Comparison of ENCODE assay signal across 8 cellular contexts in the genomic region with DNA sequence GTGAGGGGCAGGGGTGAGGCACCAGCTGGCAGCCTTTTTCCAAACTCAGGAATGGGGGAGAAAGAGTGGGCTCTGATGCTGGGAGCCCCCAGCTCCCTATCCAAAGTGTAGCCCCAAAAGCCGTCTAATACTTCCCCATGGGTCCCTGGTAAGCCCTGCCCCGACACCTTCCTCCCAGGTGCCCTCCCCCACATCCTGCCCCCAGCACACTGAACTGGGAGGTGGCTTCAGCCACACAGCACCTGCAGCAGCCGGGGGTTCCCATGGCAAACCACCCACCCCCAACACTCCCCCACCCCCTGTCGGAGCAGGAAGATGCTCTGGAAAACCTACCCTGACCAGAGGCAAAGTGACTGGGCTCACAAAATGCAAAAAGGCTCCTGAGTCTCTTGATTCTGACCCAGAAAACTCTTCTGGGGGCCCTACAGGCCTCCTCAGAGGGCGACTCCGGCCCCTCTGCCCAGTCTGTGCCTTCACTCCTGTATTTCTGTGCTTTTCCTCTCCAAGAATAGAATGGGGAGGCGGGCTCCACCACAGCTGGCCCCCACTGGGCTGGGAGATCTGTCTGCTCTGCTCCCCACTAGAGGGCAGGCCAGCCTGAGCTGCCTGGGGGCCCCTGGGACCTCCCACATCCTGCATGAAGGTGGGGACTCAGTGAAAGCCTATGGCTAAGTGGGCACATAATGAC.
DNase-seq lines count a peak whose midpoint lies in the region; ATAC-seq, FAIRE-seq and TF ChIP-seq lines count a peak whose summit lies in the region.

No MANE protein-coding gene starts in this region.

- peak overlapping the region; percentile 75 to 89 for H3K27ac ChIP-seq in A549

- peak; percentile 35 to 74; a peak in 3 of 6 replicates for ATAC-seq in A549
- ATAC-seq in GM21717 (IDR thresholded peaks at IDR 0.05; ENCODE audit: unreplicated experiment): no peak

- CTCF ChIA-PET in A549 (lab: Yijun Ruan, JAX): interaction anchor here (0.7 to 2.1 kb wide), 7 partner anchors 12 to 185 kb away, joined by 3 to 6 read pairs (median 3); no protein-coding TSS in a partner anchor

- DNase-seq in A549 (ENCODE audit: low read depth in 1 of 2, low spot score in 1 of 2) (no peak), GM19238 (ENCODE audit: insufficient read length, low spot score) (peak; percentile 85), head of caudate nucleus (peak in 40 of 42 donors; percentile 53 to 90 (median 74)), H4 (ENCODE audit: low spot score) (no peak)
- DNase-seq in activated T-cell treated with anti-CD3 and anti-CD28 coated beads, Interleukin-2, amount 50 U/mL, for 1 hour: peak; percentile 57
- peak; percentile 14 for DNase-seq in stimulated activated CD4-positive, alpha-beta T cell treated with anti-CD3 and anti-CD28 coated beads, Interleukin-4, amount 100 ng/mL, for 24 hours

- peaks cover 91% of the 10 kb centered on the region for H3K4me1 ChIP-seq in A549

- H3K4me2 ChIP-seq in A549: peak overlapping the region; percentile 61

- POLR2A ChIA-PET in A549 (lab: Yijun Ruan, JAX): no interaction called here

- peak; percentile 52 for TF ChIP-seq CTCF in A549 (IDR thresholded peaks at IDR 0.05)

- intact Hi-C loops in head of caudate nucleus (cut with DNase I): no loop called here

- TF ChIP-seq POLR2A in A549 (IDR thresholded peaks at IDR 0.05; ENCODE audit: low read length): no peak

- TF ChIP-seq RAD21 in A549 (conservative IDR thresholded peaks at IDR 0.05 in 1 of 2, IDR thresholded peaks at IDR 0.05 in 1 of 2) (peak; percentile 33 to 40; a peak in 2 of 5 replicates), Ishikawa (IDR thresholded peaks at IDR 0.05; ENCODE audit: low read depth) (peak; percentile 41)

- no peaks in the 10 kb centered on the region for H3K9me3 ChIP-seq in A549

- 93% methylated on average over 5 of the region's 7 CpGs for WGBS in A549 (ENCODE audit: missing lambda C conversion rate)

- FAIRE-seq in A549 (lab: Jason Lieb, UNC): no peak

- TF ChIP-seq EP300 in A549 (IDR thresholded peaks at IDR 0.05) (no peak), Ishikawa (IDR thresholded peaks at IDR 0.05; ENCODE audit: borderline replicate concordance) (no peak)

- H3K4me3 ChIP-seq in A549: no peak overlapping the region

TF ChIP-seq in A549, 52 proteins besides CTCF, POLR2A, EP300 and RAD21:
- no peak for TF ChIP-seq RFX5 (IDR thresholded peaks at IDR 0.05)
- TF ChIP-seq, protein P1, sequence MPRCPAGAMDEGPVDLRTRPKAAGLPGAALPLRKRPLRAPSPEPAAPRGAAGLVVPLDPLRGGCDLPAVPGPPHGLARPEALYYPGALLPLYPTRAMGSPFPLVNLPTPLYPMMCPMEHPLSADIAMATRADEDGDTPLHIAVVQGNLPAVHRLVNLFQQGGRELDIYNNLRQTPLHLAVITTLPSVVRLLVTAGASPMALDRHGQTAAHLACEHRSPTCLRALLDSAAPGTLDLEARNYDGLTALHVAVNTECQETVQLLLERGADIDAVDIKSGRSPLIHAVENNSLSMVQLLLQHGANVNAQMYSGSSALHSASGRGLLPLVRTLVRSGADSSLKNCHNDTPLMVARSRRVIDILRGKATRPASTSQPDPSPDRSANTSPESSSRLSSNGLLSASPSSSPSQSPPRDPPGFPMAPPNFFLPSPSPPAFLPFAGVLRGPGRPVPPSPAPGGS (IDR thresholded peaks at IDR 0.05): no peak
- no peak for TF ChIP-seq JUNB (IDR thresholded peaks at IDR 0.05)
- peak; percentile 13; the same call in 1 of the 3 replicates for TF ChIP-seq SMC3 (IDR thresholded peaks at IDR 0.05)
- no peak for TF ChIP-seq ZFP36 (IDR thresholded peaks at IDR 0.05; ENCODE audit: borderline replicate concordance, partially characterized antibody)
- TF ChIP-seq PHF8 (IDR thresholded peaks at IDR 0.05; ENCODE audit: borderline replicate concordance, low read depth): no peak
- TF ChIP-seq, protein P2, sequence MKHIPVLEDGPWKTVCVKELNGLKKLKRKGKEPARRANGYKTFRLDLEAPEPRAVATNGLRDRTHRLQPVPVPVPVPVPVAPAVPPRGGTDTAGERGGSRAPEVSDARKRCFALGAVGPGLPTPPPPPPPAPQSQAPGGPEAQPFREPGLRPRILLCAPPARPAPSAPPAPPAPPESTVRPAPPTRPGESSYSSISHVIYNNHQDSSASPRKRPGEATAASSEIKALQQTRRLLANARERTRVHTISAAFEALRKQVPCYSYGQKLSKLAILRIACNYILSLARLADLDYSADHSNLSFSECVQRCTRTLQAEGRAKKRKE (CRISPR knock-in tag; IDR thresholded peaks at IDR 0.05; ENCODE audit: low read depth): no peak

TF ChIP-seq in Ishikawa, 13 proteins besides CTCF, POLR2A, EP300 and RAD21:
- TF ChIP-seq EGR1 (IDR thresholded peaks at IDR 0.05) (no peak), TEAD4 (IDR thresholded peaks at IDR 0.05) (no peak), TAF1 (IDR thresholded peaks at IDR 0.05; ENCODE audit: low read depth) (no peak), ZBTB7A (IDR thresholded peaks at IDR 0.05; ENCODE audit: low read depth) (0 out of 2 replicates have a peak, but pooled peaks have one; percentile 28)
- TF ChIP-seq, protein P3, sequence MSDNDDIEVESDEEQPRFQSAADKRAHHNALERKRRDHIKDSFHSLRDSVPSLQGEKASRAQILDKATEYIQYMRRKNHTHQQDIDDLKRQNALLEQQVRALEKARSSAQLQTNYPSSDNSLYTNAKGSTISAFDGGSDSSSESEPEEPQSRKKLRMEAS (IDR thresholded peaks at IDR 0.05): no peak
- TF ChIP-seq, protein P4, sequence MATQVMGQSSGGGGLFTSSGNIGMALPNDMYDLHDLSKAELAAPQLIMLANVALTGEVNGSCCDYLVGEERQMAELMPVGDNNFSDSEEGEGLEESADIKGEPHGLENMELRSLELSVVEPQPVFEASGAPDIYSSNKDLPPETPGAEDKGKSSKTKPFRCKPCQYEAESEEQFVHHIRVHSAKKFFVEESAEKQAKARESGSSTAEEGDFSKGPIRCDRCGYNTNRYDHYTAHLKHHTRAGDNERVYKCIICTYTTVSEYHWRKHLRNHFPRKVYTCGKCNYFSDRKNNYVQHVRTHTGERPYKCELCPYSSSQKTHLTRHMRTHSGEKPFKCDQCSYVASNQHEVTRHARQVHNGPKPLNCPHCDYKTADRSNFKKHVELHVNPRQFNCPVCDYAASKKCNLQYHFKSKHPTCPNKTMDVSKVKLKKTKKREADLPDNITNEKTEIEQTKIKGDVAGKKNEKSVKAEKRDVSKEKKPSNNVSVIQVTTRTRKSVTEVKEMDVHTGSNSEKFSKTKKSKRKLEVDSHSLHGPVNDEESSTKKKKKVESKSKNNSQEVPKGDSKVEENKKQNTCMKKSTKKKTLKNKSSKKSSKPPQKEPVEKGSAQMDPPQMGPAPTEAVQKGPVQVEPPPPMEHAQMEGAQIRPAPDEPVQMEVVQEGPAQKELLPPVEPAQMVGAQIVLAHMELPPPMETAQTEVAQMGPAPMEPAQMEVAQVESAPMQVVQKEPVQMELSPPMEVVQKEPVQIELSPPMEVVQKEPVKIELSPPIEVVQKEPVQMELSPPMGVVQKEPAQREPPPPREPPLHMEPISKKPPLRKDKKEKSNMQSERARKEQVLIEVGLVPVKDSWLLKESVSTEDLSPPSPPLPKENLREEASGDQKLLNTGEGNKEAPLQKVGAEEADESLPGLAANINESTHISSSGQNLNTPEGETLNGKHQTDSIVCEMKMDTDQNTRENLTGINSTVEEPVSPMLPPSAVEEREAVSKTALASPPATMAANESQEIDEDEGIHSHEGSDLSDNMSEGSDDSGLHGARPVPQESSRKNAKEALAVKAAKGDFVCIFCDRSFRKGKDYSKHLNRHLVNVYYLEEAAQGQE (IDR thresholded peaks at IDR 0.05; ENCODE audit: low read depth): no peak

Comparison
In these comparisons a context has a peak if more than half of its experiments do, and no peak if none do; other contexts are left out.
1. DNase-seq: peak in GM19238 (single experiment), activated T-cell treated with anti-CD3 and anti-CD28 coated beads, Interleukin-2, amount 50 U/mL, for 1 hour (single experiment), head of caudate nucleus (40 of 42) and stimulated activated CD4-positive, alpha-beta T cell treated with anti-CD3 and anti-CD28 coated beads, Interleukin-4, amount 100 ng/mL, for 24 hours (single experiment); none in A549 (0 of 2) and H4 (single experiment).